In the genomic region with DNA sequence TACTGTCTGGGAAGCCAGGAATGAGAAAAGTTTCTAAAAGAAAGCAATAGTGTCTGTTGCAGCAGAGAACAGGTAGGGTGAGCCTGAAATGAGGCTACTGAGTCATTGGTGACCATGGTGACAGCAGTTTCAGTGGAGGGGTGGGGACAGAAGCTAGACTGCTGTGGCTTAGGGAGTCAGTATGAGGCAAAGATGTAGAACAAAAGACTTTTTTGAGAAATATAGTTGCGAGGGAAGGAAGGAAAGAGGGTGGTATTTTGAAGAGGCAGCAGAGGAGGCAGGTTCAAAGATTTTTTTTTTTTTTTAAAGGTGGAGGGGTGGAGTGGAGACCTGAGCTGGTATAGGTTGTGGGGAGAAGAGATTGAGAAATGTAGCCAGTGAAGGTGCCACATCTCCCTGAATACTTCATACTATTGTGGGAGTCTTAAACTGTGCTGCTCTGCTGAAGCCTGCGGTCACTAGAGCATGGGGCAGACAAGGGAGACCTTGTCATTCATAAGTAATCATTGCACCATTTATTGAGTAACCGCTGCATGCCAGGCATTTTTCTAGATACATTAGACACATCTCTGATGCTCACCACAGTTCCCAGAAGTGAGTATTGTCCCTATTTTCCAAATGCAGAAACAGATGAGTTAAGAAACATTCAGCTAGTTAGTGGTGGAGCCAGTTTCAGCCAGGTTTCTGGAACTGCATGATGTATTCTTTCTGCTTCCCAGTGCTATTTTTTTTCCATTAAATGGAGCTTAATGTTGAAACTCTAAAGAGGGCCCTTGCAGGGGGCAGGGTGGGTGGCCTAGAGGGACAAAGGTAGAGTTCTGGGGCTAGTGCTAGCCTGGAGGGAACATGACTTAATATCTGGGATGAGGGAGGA, we compare ENCODE assay signal across 8 cellular contexts. TPM values are rescaled to one million over a fixed set of nuclear protein-coding genes. Genes with fewer than 3 reads are reported as not detected.
DNase-seq lines count a peak whose midpoint lies in the region; ATAC-seq and TF ChIP-seq lines count a peak whose summit lies in the region.

No MANE protein-coding gene starts in this region.

- peaks cover 0 to 4% (median 0%) of the 10 kb centered on the region in 3 donors for H3K36me3 Mint-ChIP-seq in naive thymus-derived CD8-positive, alpha-beta T cell

- no peaks in the 10 kb centered on the region for H3K9me3 Mint-ChIP-seq in naive thymus-derived CD8-positive, alpha-beta T cell

- peak overlapping the region; percentile 44 to 89 (median 68) for H3K9ac ChIP-seq in subcutaneous abdominal adipose tissue (ENCODE audit: low read length in 5 of 5)

- H3K4me1 ChIP-seq in subcutaneous abdominal adipose tissue (ENCODE audit: control insufficient read depth in 5 of 5, insufficient read depth in 5 of 5, low read length in 5 of 5) = peaks cover 18 to 52% (median 42%) of the 10 kb centered on the region in 5 donors

- H3K27me3 ChIP-seq in brain microvascular endothelial cell (replicated peaks) = no peaks in the 10 kb centered on the region
- H3K27me3 ChIP-seq in subcutaneous abdominal adipose tissue (ENCODE audit: control insufficient read depth in 5 of 5, insufficient read depth in 4 of 5, low read length in 5 of 5) = no peaks in the 10 kb centered on the region

- POLR2A ChIA-PET in naive thymus-derived CD8-positive, alpha-beta T cell (lab: Charles Lee) = interaction anchor here (0.6 to 3.1 kb wide), 10 partner anchors 11 to 114 kb away, joined by 3 to 23 read pairs (median 6); a partner anchor contains a TSS

- H3K27me3 Mint-ChIP-seq in naive thymus-derived CD8-positive, alpha-beta T cell = no peaks in the 10 kb centered on the region

- in situ Hi-C loops in brain microvascular endothelial cell (cut with HindIII; ENCODE audit: low pct_ligation_motif_present, low sequenced_read_pairs) = no loop called here

- TF ChIP-seq CTCF in brain microvascular endothelial cell (IDR thresholded peaks at IDR 0.05; ENCODE audit: low read depth, low read length, missing control alignments) = no peak

- no peaks in the 10 kb centered on the region for H3K9me3 ChIP-seq in subcutaneous abdominal adipose tissue (ENCODE audit: control insufficient read depth in 5 of 5, low read length in 5 of 5)

- ATAC-seq in GM19035 (IDR thresholded peaks at IDR 0.05; ENCODE audit: unreplicated experiment) (peak; percentile 79), HG03196 (IDR thresholded peaks at IDR 0.05; ENCODE audit: unreplicated experiment) (peak; percentile 74)
- peak; percentile 93 to 96 for ATAC-seq in naive thymus-derived CD8-positive, alpha-beta T cell

- H3K4me1 Mint-ChIP-seq in naive thymus-derived CD8-positive, alpha-beta T cell = peaks cover 59 to 94% (median 83%) of the 10 kb centered on the region in 4 donors

- H3K27ac ChIP-seq in brain microvascular endothelial cell = peak overlapping the region; percentile 45
- peak overlapping the region; percentile 98 for H3K27ac ChIP-seq in subcutaneous abdominal adipose tissue (ENCODE audit: low read depth, low read length)

- H3K4me3 ChIP-seq in brain microvascular endothelial cell (ENCODE audit: low read depth, low read length) (no peak overlapping the region), subcutaneous abdominal adipose tissue (ENCODE audit: low read depth in 1 of 5, low read length in 5 of 5) (no peak overlapping the region)

- H3K27ac Mint-ChIP-seq in naive thymus-derived CD8-positive, alpha-beta T cell = peak overlapping the region; percentile 86 to 97 (median 93)

- peak overlapping the region in 9 of 10 donors; percentile 9 to 73 (median 61) for H3K4me3 Mint-ChIP-seq in naive thymus-derived CD8-positive, alpha-beta T cell

- no peaks in the 10 kb centered on the region for H3K36me3 ChIP-seq in brain microvascular endothelial cell (replicated peaks)
- no peaks in the 10 kb centered on the region for H3K36me3 ChIP-seq in subcutaneous abdominal adipose tissue (ENCODE audit: control insufficient read depth in 5 of 5, insufficient read depth in 5 of 5, low read length in 5 of 5)

- DNase-seq in T1000 (lab: John Stamatoyannopoulos, UW) = peak; percentile 39
- DNase-seq in brain microvascular endothelial cell = peak; percentile 83
- DNase-seq in naive thymus-derived CD8-positive, alpha-beta T cell = peak; percentile 23 to 87 (median 65)
- no peak for DNase-seq in NCI-H526 treated with DMSO at 0.1 percent for 48 hours (lab: John Stamatoyannopoulos, UW)
- DNase-seq in NCI-H2196 treated with DMSO at 0.1 percent for 48 hours (lab: John Stamatoyannopoulos, UW; ENCODE audit: unreplicated experiment) = no peak

RNA-seq across cellular contexts. Expression of a gene that starts 49.9 kb away (rescaled TPM):
- 100 to 1,000 TPM in 1 of 2 experiments, 10 to 100 TPM in 1; 98.7 to 101 TPM for total RNA-seq in naive thymus-derived CD8-positive, alpha-beta T cell
- polyA plus RNA-seq in naive thymus-derived CD8-positive, alpha-beta T cell = 10 to 100 TPM; 33.4 to 39.0 (median 38.9) TPM

Comparison
In these comparisons a context has a peak if more than half of its experiments do, and no peak if none do; other contexts are left out.
1. DNase-seq: peak in T1000 (single experiment), brain microvascular endothelial cell (single experiment) and naive thymus-derived CD8-positive, alpha-beta T cell (10 of 10); none in NCI-H526 treated with DMSO at 0.1 percent for 48 hours (single experiment) and NCI-H2196 treated with DMSO at 0.1 percent for 48 hours (single experiment).
2. Peak in every context shown above with its lines, with median percentiles within 50 percentile points of each other: ATAC-seq.